ENCODE assay signal across 8 cellular contexts in genomic region chr11:3057069-3057963, GRCh38. TPM values are rescaled to one million over a fixed set of nuclear protein-coding genes. Genes with fewer than 3 reads are reported as not detected.
DNase-seq lines count a peak whose midpoint lies in the region; TF ChIP-seq lines count a peak whose summit lies in the region.

TSS of gene CARS1 (minus strand) at chr11:3057423. CDS start at chr11:3057367, 56 bp downstream.

- peak within 1 kb of the TSS; percentile 88 for H3K4me2 ChIP-seq in neural progenitor cell

- H3K9ac ChIP-seq in neural progenitor cell, result peak within 1 kb of the TSS; percentile 65

- H3K27me3 ChIP-seq in H7 (ENCODE audit: control insufficient read depth, insufficient read depth, low read length) (no peaks in the 10 kb centered on the region), neural progenitor cell (no peaks in the 10 kb centered on the region)

- no peak within 1 kb of the TSS for H3K27ac ChIP-seq in neural progenitor cell

- H3K27ac Mint-ChIP-seq in neural progenitor cell, result no peak within 1 kb of the TSS

- DNase-seq in ELF-1 (ENCODE audit: low read depth, low spot score) (peak; percentile 97), H7 (peak; percentile 98), M059J (ENCODE audit: low read depth) (peak; percentile 96), SIG-M5 (lab: John Stamatoyannopoulos, UW) (peak; percentile 38), activated gamma-delta T cell (lab: John Stamatoyannopoulos, UW) (peak; percentile 90), foreskin fibroblast (peak; percentile 95 to 99), neural progenitor cell (ENCODE audit: low spot score) (peak; percentile 98), stromal cell of bone marrow (ENCODE audit: low read depth) (peak; percentile 92)

- H3F3A ChIP-seq in neural progenitor cell (ENCODE audit: low read depth), result no peaks in the 10 kb centered on the region

- H3K4me1 Mint-ChIP-seq in neural progenitor cell, result peaks cover 20% of the 10 kb centered on the region

- no peaks in the 10 kb centered on the region for H3K9me3 Mint-ChIP-seq in neural progenitor cell

- H3K4me1 ChIP-seq in neural progenitor cell, result no peaks in the 10 kb centered on the region

- peak within 1 kb of the TSS; percentile 83 for H2AFZ ChIP-seq in neural progenitor cell (replicated peaks)

- peaks cover 10% of the 10 kb centered on the region for H3K36me3 ChIP-seq in H7 (replicated peaks; ENCODE audit: control insufficient read depth, insufficient read depth, low read length)
- H3K36me3 ChIP-seq in neural progenitor cell, result no peaks in the 10 kb centered on the region

- TF ChIP-seq CTCF in foreskin fibroblast (IDR thresholded peaks at IDR 0.05; ENCODE audit: low read depth, low read length) (no peak), neural progenitor cell (IDR thresholded peaks at IDR 0.05) (peak; percentile 4)

- peak within 1 kb of the TSS; percentile 93 for H3K4me3 Mint-ChIP-seq in neural progenitor cell

- H3K79me2 ChIP-seq in neural progenitor cell (ENCODE audit: low read depth), result peaks cover 40% of the 10 kb centered on the region

- H4K20me1 ChIP-seq in neural progenitor cell (ENCODE audit: low read depth), result peaks cover 3% of the 10 kb centered on the region

- H3K36me3 Mint-ChIP-seq in neural progenitor cell, result no peaks in the 10 kb centered on the region

- H3K4me3 ChIP-seq in H7 (ENCODE audit: insufficient read depth, low read depth, low read length) (peak within 1 kb of the TSS; percentile 89), foreskin fibroblast (ENCODE audit: low read depth in 1 of 2, low read length in 2 of 2) (peak within 1 kb of the TSS; percentile 93 to 94), neural progenitor cell (peak within 1 kb of the TSS; percentile 74)

- peaks cover 2% of the 10 kb centered on the region for H3K27me3 Mint-ChIP-seq in neural progenitor cell (ENCODE audit: insufficient read depth, low read depth)

- no peaks in the 10 kb centered on the region for H3K9me3 ChIP-seq in neural progenitor cell (ENCODE audit: low read depth)

RNA-seq across cellular contexts. Expression of gene CARS1, which starts in this region (rescaled TPM):
- total RNA-seq in H7 (2014; rRNA removed; shearing (Covaris generic)), result 56.0 and 76.2 TPM in 2 replicates
- 36.9 and 58.8 TPM in 2 replicates for total RNA-seq in M059J (2014; rRNA removed; shearing (Covaris generic))
- 17.2 and 22.3 TPM in 2 replicates for total RNA-seq in neural progenitor cell (ENCODE audit: low replicate concordance)

Comparison
In these comparisons a context has a peak if more than half of its experiments do, and no peak if none do; other contexts are left out.
1. DNase-seq: peak in every context shown above with its lines; median percentile 98 in H7; 98 in neural progenitor cell; 97 in ELF-1; 97 in foreskin fibroblast; 96 in M059J; 92 in stromal cell of bone marrow; 90 in activated gamma-delta T cell; 38 in SIG-M5.